In genomic region chr5:111422245-111422644, GRCh38 we compare ENCODE assay signal across 17 cellular contexts.
DNase-seq lines count a peak whose midpoint lies in the region; ATAC-seq and TF ChIP-seq lines count a peak whose summit lies in the region.
"Had no signal": no experiment of that assay in that cellular context is flagged by ENCODE, and none has a peak within 500 bp of the region (broad histone marks: within the 10 kb centered on the region; RNA-seq: fewer than 3 reads in every experiment).

No MANE protein-coding gene starts in this region.

- no peak for DNase-seq in NCI-H526 treated with DMSO at 0.1 percent for 48 hours (lab: John Stamatoyannopoulos, UW)
- DNase-seq in tibial nerve (ENCODE audit: low spot score in 2 of 2): no peak
- no peak for DNase-seq in NCI-H446 treated with DMSO at 0.1 percent for 48 hours (lab: John Stamatoyannopoulos, UW)
- DNase-seq: activated CD4-positive, alpha-beta T cell treated with anti-CD3 and anti-CD28 coated beads for 1 hour; adrenal gland; H9; naive thymus-derived CD8-positive, alpha-beta T cell; NCI-H1092; Right ventricle myocardium superior; spleen; stimulated activated naive CD4-positive, alpha-beta T cell treated with Interleukin-2 at 50 U/mL for 16 hours had no signal

- no peak for TF ChIP-seq CTCF in tibial nerve (IDR thresholded peaks at IDR 0.05)

- no peak overlapping the region for H3K27ac ChIP-seq in tibial nerve
- H3K27ac ChIP-seq: adrenal gland, prostate gland, spleen had no signal

- peaks cover 0 to under 1% (median 0%) of the 10 kb centered on the region in 4 donors for H3K9me3 ChIP-seq in tibial nerve
- H3K9me3 ChIP-seq: adrenal gland, prostate gland, spleen had no signal

- H3K4me3 ChIP-seq in tibial nerve: no peak overlapping the region
- H3K4me3 ChIP-seq: adrenal gland, lung, prostate gland, spleen had no signal

- no peak for TF ChIP-seq POLR2A in tibial nerve (IDR thresholded peaks at IDR 0.05)

- WGBS in tibial nerve, 2 donors: 61 to 67% methylated on average over 2 of the region's 2 CpGs

- no peak for TF ChIP-seq EP300 in tibial nerve (IDR thresholded peaks at IDR 0.05)

- H3K36me3 ChIP-seq in tibial nerve: no peaks in the 10 kb centered on the region
- H3K36me3 ChIP-seq: adrenal gland, prostate gland, spleen had no signal

- ATAC-seq in GM18519 (IDR thresholded peaks at IDR 0.05; ENCODE audit: low FRiP score, unreplicated experiment) (peak; percentile 72), GM19397 (IDR thresholded peaks at IDR 0.05; ENCODE audit: unreplicated experiment) (peak; percentile 69), HG02763 (IDR thresholded peaks at IDR 0.05; ENCODE audit: unreplicated experiment) (peak; percentile 80), HG03521 (IDR thresholded peaks at IDR 0.05; ENCODE audit: unreplicated experiment) (peak; percentile 56)
- ATAC-seq: naive thymus-derived CD8-positive, alpha-beta T cell had no signal

- H3K4me1 ChIP-seq in tibial nerve: no peaks in the 10 kb centered on the region
- H3K4me1 ChIP-seq: adrenal gland, prostate gland, spleen had no signal

- H3K27me3 ChIP-seq in tibial nerve: no peaks in the 10 kb centered on the region
- H3K27me3 ChIP-seq: adrenal gland, spleen had no signal
